Comparison of ENCODE assay signal across 1 cellular context in the genomic region with DNA sequence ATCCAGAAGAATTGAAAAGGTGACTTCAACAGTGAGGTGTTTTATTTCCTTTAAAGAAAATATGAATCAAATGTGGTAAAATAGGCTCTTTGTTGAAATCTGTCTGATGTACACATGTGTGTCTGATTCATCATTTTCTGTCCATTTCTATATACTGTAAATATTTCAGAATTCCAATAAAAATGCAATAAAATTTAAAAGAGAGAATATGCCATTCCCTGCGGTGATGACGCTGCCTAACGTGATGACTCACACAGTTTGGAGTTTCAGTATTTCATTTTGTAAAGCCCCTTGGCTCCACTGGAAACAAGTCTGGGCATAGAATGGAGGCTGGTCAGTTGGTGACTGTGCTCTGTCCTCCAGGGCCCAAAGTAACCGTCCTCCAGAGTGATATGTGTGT.
TF ChIP-seq lines count a peak whose summit lies in the region.

No MANE protein-coding gene starts in this region.

TF ChIP-seq in SK-N-SH, 30 proteins besides CTCF, POLR2A, EP300 and RAD21 (continued from another document):
- no peak for TF ChIP-seq FOXJ3 (CRISPR knock-in tag; IDR thresholded peaks at IDR 0.05)
- TF ChIP-seq MXI1 (IDR thresholded peaks at IDR 0.05; ENCODE audit: low read depth, low read length), result no peak
- TF ChIP-seq SMC3 (IDR thresholded peaks at IDR 0.05; ENCODE audit: low read depth, low read length), result no peak
- TF ChIP-seq, protein P1, sequence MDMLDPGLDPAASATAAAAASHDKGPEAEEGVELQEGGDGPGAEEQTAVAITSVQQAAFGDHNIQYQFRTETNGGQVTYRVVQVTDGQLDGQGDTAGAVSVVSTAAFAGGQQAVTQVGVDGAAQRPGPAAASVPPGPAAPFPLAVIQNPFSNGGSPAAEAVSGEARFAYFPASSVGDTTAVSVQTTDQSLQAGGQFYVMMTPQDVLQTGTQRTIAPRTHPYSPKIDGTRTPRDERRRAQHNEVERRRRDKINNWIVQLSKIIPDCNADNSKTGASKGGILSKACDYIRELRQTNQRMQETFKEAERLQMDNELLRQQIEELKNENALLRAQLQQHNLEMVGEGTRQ (IDR thresholded peaks at IDR 0.05; ENCODE audit: borderline replicate concordance, low read depth, low read length), result no peak
- no peak for TF ChIP-seq EZH2phosphoT487 (IDR thresholded peaks at IDR 0.05; ENCODE audit: borderline replicate concordance, low read depth)
- TF ChIP-seq GATA2 (CRISPR knock-in tag; IDR thresholded peaks at IDR 0.05), result no peak
- peak; percentile 38; the same call in 1 of the 2 replicates for TF ChIP-seq FOSL2 (IDR thresholded peaks at IDR 0.05; ENCODE audit: borderline replicate concordance, low read depth)
- TF ChIP-seq, protein P2, sequence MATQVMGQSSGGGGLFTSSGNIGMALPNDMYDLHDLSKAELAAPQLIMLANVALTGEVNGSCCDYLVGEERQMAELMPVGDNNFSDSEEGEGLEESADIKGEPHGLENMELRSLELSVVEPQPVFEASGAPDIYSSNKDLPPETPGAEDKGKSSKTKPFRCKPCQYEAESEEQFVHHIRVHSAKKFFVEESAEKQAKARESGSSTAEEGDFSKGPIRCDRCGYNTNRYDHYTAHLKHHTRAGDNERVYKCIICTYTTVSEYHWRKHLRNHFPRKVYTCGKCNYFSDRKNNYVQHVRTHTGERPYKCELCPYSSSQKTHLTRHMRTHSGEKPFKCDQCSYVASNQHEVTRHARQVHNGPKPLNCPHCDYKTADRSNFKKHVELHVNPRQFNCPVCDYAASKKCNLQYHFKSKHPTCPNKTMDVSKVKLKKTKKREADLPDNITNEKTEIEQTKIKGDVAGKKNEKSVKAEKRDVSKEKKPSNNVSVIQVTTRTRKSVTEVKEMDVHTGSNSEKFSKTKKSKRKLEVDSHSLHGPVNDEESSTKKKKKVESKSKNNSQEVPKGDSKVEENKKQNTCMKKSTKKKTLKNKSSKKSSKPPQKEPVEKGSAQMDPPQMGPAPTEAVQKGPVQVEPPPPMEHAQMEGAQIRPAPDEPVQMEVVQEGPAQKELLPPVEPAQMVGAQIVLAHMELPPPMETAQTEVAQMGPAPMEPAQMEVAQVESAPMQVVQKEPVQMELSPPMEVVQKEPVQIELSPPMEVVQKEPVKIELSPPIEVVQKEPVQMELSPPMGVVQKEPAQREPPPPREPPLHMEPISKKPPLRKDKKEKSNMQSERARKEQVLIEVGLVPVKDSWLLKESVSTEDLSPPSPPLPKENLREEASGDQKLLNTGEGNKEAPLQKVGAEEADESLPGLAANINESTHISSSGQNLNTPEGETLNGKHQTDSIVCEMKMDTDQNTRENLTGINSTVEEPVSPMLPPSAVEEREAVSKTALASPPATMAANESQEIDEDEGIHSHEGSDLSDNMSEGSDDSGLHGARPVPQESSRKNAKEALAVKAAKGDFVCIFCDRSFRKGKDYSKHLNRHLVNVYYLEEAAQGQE (IDR thresholded peaks at IDR 0.05; ENCODE audit: low read depth, low read length), result no peak
- peak; percentile 24 for TF ChIP-seq JUND (IDR thresholded peaks at IDR 0.05)
- no peak for TF ChIP-seq POLR2AphosphoS5 (IDR thresholded peaks at IDR 0.05; ENCODE audit: low read depth, low read length)
- TF ChIP-seq, protein P3, sequence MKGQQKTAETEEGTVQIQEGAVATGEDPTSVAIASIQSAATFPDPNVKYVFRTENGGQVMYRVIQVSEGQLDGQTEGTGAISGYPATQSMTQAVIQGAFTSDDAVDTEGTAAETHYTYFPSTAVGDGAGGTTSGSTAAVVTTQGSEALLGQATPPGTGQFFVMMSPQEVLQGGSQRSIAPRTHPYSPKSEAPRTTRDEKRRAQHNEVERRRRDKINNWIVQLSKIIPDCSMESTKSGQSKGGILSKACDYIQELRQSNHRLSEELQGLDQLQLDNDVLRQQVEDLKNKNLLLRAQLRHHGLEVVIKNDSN (IDR thresholded peaks at IDR 0.05; ENCODE audit: borderline replicate concordance, low read depth), result no peak
- no peak for TF ChIP-seq MEF2A (IDR thresholded peaks at IDR 0.05; ENCODE audit: borderline replicate concordance, low read depth)
- no peak for TF ChIP-seq CHD2 (IDR thresholded peaks at IDR 0.05; ENCODE audit: low read length, partially characterized antibody)
- no peak for TF ChIP-seq NRF1 (IDR thresholded peaks at IDR 0.05; ENCODE audit: low read depth, low read length)
- TF ChIP-seq TAF1 (IDR thresholded peaks at IDR 0.05; ENCODE audit: borderline replicate concordance, low read depth, low read length), result no peak
- no peak for TF ChIP-seq NFIC (IDR thresholded peaks at IDR 0.05; ENCODE audit: borderline replicate concordance)
TF ChIP-seq in SK-N-SH: peak in this region for 3.
